10 cellular contexts compared by ENCODE assay signal in genomic region chr11:64260147-64260708, GRCh38. TPM values are rescaled to one million over a fixed set of nuclear protein-coding genes. Genes with fewer than 3 reads are reported as not detected.
DNase-seq lines count a peak whose midpoint lies in the region; TF ChIP-seq lines count a peak whose summit lies in the region.
"Had no signal": no experiment of that assay in that cellular context is flagged by ENCODE, and none has a peak within 500 bp of the region (broad histone marks: within the 10 kb centered on the region; RNA-seq: fewer than 3 reads in every experiment).

No MANE protein-coding gene starts in this region.

- no peaks in the 10 kb centered on the region for H3K27me3 Mint-ChIP-seq in activated T-helper 1 cell treated with anti-CD3 and anti-CD28 coated beads, Interleukin-12 subunit alpha, Interleukin-12 subunit beta, Interleukin-2, Interleukin-4 antibody, amounts not matched to agents 30 ng/mL and 10 ng/mL and 1 ng/mL, durations not matched to agents 14 hours and 24 hours and 36 hours (ENCODE audit: insufficient read depth)
- H3K27me3 Mint-ChIP-seq: naive B cell had no signal

- peak; percentile 70 for DNase-seq in GM10266 (ENCODE audit: extremely low spot score)
- DNase-seq in activated T-helper 1 cell treated with anti-CD3 and anti-CD28 coated beads, Interleukin-12 subunit alpha, Interleukin-12 subunit beta, Interleukin-2, Interleukin-4 antibody, amounts not matched to agents 30 ng/mL and 10 ng/mL and 1 ng/mL, durations not matched to agents 14 hours and 24 hours and 36 hours (ENCODE audit: low spot score), result no peak
- DNase-seq in CD1c-positive myeloid dendritic cell (ENCODE audit: extremely low spot score), result no peak
- DNase-seq in NCI-H146 (lab: John Stamatoyannopoulos, UW), result no peak
- DNase-seq: cerebellar nuclear complex, foreskin fibroblast, KBM-7, naive B cell, NCI-H1105, NCI-H2171 had no signal

- H3K9me3 Mint-ChIP-seq in activated T-helper 1 cell treated with anti-CD3 and anti-CD28 coated beads, Interleukin-12 subunit alpha, Interleukin-12 subunit beta, Interleukin-2, Interleukin-4 antibody, amounts not matched to agents 30 ng/mL and 10 ng/mL and 1 ng/mL, durations not matched to agents 14 hours and 24 hours and 36 hours, result no peaks in the 10 kb centered on the region
- H3K9me3 Mint-ChIP-seq: naive B cell had no signal

- no peak for TF ChIP-seq CTCF in GM10266 (IDR thresholded peaks at IDR 0.05; ENCODE audit: control insufficient read depth, insufficient read depth, low read depth, missing control alignments)

- no peak overlapping the region for H3K4me3 Mint-ChIP-seq in activated T-helper 1 cell treated with anti-CD3 and anti-CD28 coated beads, Interleukin-12 subunit alpha, Interleukin-12 subunit beta, Interleukin-2, Interleukin-4 antibody, amounts not matched to agents 30 ng/mL and 10 ng/mL and 1 ng/mL, durations not matched to agents 14 hours and 24 hours and 36 hours
- H3K4me3 Mint-ChIP-seq: naive B cell had no signal

- peaks cover 12% of the 10 kb centered on the region for H3K4me1 Mint-ChIP-seq in activated T-helper 1 cell treated with anti-CD3 and anti-CD28 coated beads, Interleukin-12 subunit alpha, Interleukin-12 subunit beta, Interleukin-2, Interleukin-4 antibody, amounts not matched to agents 30 ng/mL and 10 ng/mL and 1 ng/mL, durations not matched to agents 14 hours and 24 hours and 36 hours (ENCODE audit: low read depth)

- peaks cover 15% of the 10 kb centered on the region for H3K36me3 Mint-ChIP-seq in activated T-helper 1 cell treated with anti-CD3 and anti-CD28 coated beads, Interleukin-12 subunit alpha, Interleukin-12 subunit beta, Interleukin-2, Interleukin-4 antibody, amounts not matched to agents 30 ng/mL and 10 ng/mL and 1 ng/mL, durations not matched to agents 14 hours and 24 hours and 36 hours (ENCODE audit: low read depth)

- intact Hi-C loops in activated T-helper 1 cell treated with anti-CD3 and anti-CD28 coated beads, Interleukin-12 subunit alpha, Interleukin-12 subunit beta, Interleukin-2, Interleukin-4 antibody, amounts not matched to agents 30 ng/mL and 10 ng/mL and 1 ng/mL, durations not matched to agents 14 hours and 24 hours and 36 hours (cut with micrococcal nuclease), result no loop called here

- peak overlapping the region; percentile 36 for H3K27ac Mint-ChIP-seq in activated T-helper 1 cell treated with anti-CD3 and anti-CD28 coated beads, Interleukin-12 subunit alpha, Interleukin-12 subunit beta, Interleukin-2, Interleukin-4 antibody, amounts not matched to agents 30 ng/mL and 10 ng/mL and 1 ng/mL, durations not matched to agents 14 hours and 24 hours and 36 hours
- H3K27ac Mint-ChIP-seq: naive B cell had no signal

RNA-seq across cellular contexts. Expression of gene PLCB3, which starts 8.9 kb away (rescaled TPM):
- 13.4 and 14.2 TPM in 2 replicates for total RNA-seq in activated T-helper 1 cell treated with anti-CD3 and anti-CD28 coated beads, Interleukin-12 subunit alpha, Interleukin-12 subunit beta, Interleukin-2, Interleukin-4 antibody, amounts not matched to agents 30 ng/mL and 10 ng/mL and 1 ng/mL, durations not matched to agents 14 hours and 24 hours and 36 hours

RNA-seq across cellular contexts. Expression of gene PPP1R14B, which starts 13.5 kb away (rescaled TPM):
- total RNA-seq in activated T-helper 1 cell treated with anti-CD3 and anti-CD28 coated beads, Interleukin-12 subunit alpha, Interleukin-12 subunit beta, Interleukin-2, Interleukin-4 antibody, amounts not matched to agents 30 ng/mL and 10 ng/mL and 1 ng/mL, durations not matched to agents 14 hours and 24 hours and 36 hours, result 238 and 248 TPM in 2 replicates

RNA-seq across cellular contexts. Expression of gene FKBP2, which starts 19.3 kb away (rescaled TPM):
- 32.6 and 34.3 TPM in 2 replicates for total RNA-seq in activated T-helper 1 cell treated with anti-CD3 and anti-CD28 coated beads, Interleukin-12 subunit alpha, Interleukin-12 subunit beta, Interleukin-2, Interleukin-4 antibody, amounts not matched to agents 30 ng/mL and 10 ng/mL and 1 ng/mL, durations not matched to agents 14 hours and 24 hours and 36 hours

RNA-seq across cellular contexts. Expression of gene BAD, which starts 24.2 kb away (rescaled TPM):
- total RNA-seq in activated T-helper 1 cell treated with anti-CD3 and anti-CD28 coated beads, Interleukin-12 subunit alpha, Interleukin-12 subunit beta, Interleukin-2, Interleukin-4 antibody, amounts not matched to agents 30 ng/mL and 10 ng/mL and 1 ng/mL, durations not matched to agents 14 hours and 24 hours and 36 hours, result 30.1 and 38.0 TPM in 2 replicates

RNA-seq across cellular contexts. Expression of gene GPR137, which starts 25.4 kb away (rescaled TPM):
- total RNA-seq in activated T-helper 1 cell treated with anti-CD3 and anti-CD28 coated beads, Interleukin-12 subunit alpha, Interleukin-12 subunit beta, Interleukin-2, Interleukin-4 antibody, amounts not matched to agents 30 ng/mL and 10 ng/mL and 1 ng/mL, durations not matched to agents 14 hours and 24 hours and 36 hours, result 35.3 and 41.8 TPM in 2 replicates
